9 cellular contexts compared by ENCODE assay signal in genomic region chr19:15199219-15199651, GRCh38. TPM values are rescaled to one million over a fixed set of nuclear protein-coding genes. Genes with fewer than 3 reads are reported as not detected.
DNase-seq lines count a peak whose midpoint lies in the region; ATAC-seq and TF ChIP-seq lines count a peak whose summit lies in the region.
"Had no signal": no experiment of that assay in that cellular context is flagged by ENCODE, and none has a peak within 500 bp of the region (broad histone marks: within the 10 kb centered on the region; RNA-seq: fewer than 3 reads in every experiment).

No MANE protein-coding gene starts in this region.

- H3K36me3 Mint-ChIP-seq in osteocyte (ENCODE audit: unreplicated experiment) = peaks cover 2% of the 10 kb centered on the region

- no peak for TF ChIP-seq EP300 in esophagus muscularis mucosa (IDR thresholded peaks at IDR 0.05)

- H3K4me1 ChIP-seq in BLaER1 (peaks cover 68% of the 10 kb centered on the region), NT2/D1 (ENCODE audit: insufficient read depth, insufficient read length) (peaks cover 9% of the 10 kb centered on the region), esophagus muscularis mucosa (peaks cover 13 to 46% (median 29%) of the 10 kb centered on the region in 4 donors)

- H3K9ac ChIP-seq in BLaER1 (peak overlapping the region; percentile 92), NT2/D1 (ENCODE audit: insufficient read length, low read depth) (peak overlapping the region; percentile 74)

- peak overlapping the region; percentile 95 for H3K4me2 ChIP-seq in BLaER1

- no peak for TF ChIP-seq POLR2A in esophagus muscularis mucosa (IDR thresholded peaks at IDR 0.05; ENCODE audit: low read depth)

- H3K4me3 ChIP-seq in BLaER1 = peak overlapping the region; percentile 96
- peak overlapping the region; percentile 84 for H3K4me3 ChIP-seq in NT2/D1 (ENCODE audit: insufficient read length, low read depth)
- peak overlapping the region; percentile 47 to 61 (median 49) for H3K4me3 ChIP-seq in esophagus muscularis mucosa

- H3K27ac Mint-ChIP-seq in osteocyte (ENCODE audit: unreplicated experiment) = peak overlapping the region; percentile 75

- H3K27me3 ChIP-seq in BLaER1 (no peaks in the 10 kb centered on the region), NT2/D1 (ENCODE audit: insufficient read depth, insufficient read length) (no peaks in the 10 kb centered on the region), esophagus muscularis mucosa (peaks cover 6 to 88% (median 40%) of the 10 kb centered on the region in 4 donors)

- peak overlapping the region; percentile 94 for H3K27ac ChIP-seq in BLaER1
- peak overlapping the region in 1 of 4 donors; percentile 69 for H3K27ac ChIP-seq in esophagus muscularis mucosa (replicated peaks in 1 of 4)

- H3K4me1 Mint-ChIP-seq in osteocyte (ENCODE audit: unreplicated experiment) = peaks cover 35% of the 10 kb centered on the region

- H3K27me3 Mint-ChIP-seq in osteocyte (ENCODE audit: unreplicated experiment) = no peaks in the 10 kb centered on the region

- H3K9me3 ChIP-seq in BLaER1 (no peaks in the 10 kb centered on the region), NT2/D1 (ENCODE audit: insufficient read depth, low read length) (no peaks in the 10 kb centered on the region), esophagus muscularis mucosa (no peaks in the 10 kb centered on the region)

- H3K36me3 ChIP-seq in BLaER1 = peaks cover 14% of the 10 kb centered on the region
- peaks cover 27% of the 10 kb centered on the region for H3K36me3 ChIP-seq in NT2/D1 (ENCODE audit: insufficient read depth, insufficient read length, low read length)
- no peaks in the 10 kb centered on the region for H3K36me3 ChIP-seq in esophagus muscularis mucosa

- TF ChIP-seq CTCF in esophagus muscularis mucosa (IDR thresholded peaks at IDR 0.05) = no peak
- no peak for TF ChIP-seq CTCF in osteocyte (IDR thresholded peaks at IDR 0.05)

- peaks cover 47% of the 10 kb centered on the region for H4K20me1 ChIP-seq in BLaER1

- DNase-seq in NT2/D1 (ENCODE audit: low read depth, low spot score) (no peak), esophagus muscularis mucosa (ENCODE audit: extremely low spot score) (no peak), osteocyte (ENCODE audit: extremely low spot score, unreplicated experiment) (no peak), posterior cingulate gyrus (no peak), medulla oblongata (ENCODE audit: extremely low spot score) (no peak)
- DNase-seq: NCI-H2029 had no signal

- no peak for ATAC-seq in GM21526 (IDR thresholded peaks at IDR 0.05; ENCODE audit: low FRiP score, unreplicated experiment)
- ATAC-seq in HG02642 (IDR thresholded peaks at IDR 0.05; ENCODE audit: poor library complexity, unreplicated experiment) = no peak

- H3K9me3 Mint-ChIP-seq in osteocyte (ENCODE audit: unreplicated experiment) = no peaks in the 10 kb centered on the region

- intact Hi-C loops in esophagus muscularis mucosa (cut with DNase I) (no loop called here), posterior cingulate gyrus (cut with DNase I) (no loop called here)

- peak overlapping the region; percentile 78 for H3K4me3 Mint-ChIP-seq in osteocyte (ENCODE audit: unreplicated experiment)

- WGBS in esophagus muscularis mucosa = 53% methylated on average over 5 of the region's 9 CpGs

RNA-seq across cellular contexts. Expression of gene NOTCH3, which starts 1.6 kb away (rescaled TPM):
- 10 to 100 TPM; 19.9 to 78.7 (median 49.1) TPM for total RNA-seq in esophagus muscularis mucosa
- total RNA-seq in osteocyte = 178 and 200 TPM in 2 replicates

RNA-seq across cellular contexts. Expression of gene EPHX3, which starts 33.0 kb away (rescaled TPM):
- total RNA-seq in esophagus muscularis mucosa (1 to 10 TPM in 1 of 4 donors, not detected in 3; 1.6 TPM), osteocyte (not detected in 2 replicates)
